ENCODE assay signal across 8 cellular contexts in genomic region chr4:2570551-2571222, GRCh38. TPM values are rescaled to one million over a fixed set of nuclear protein-coding genes. Genes with fewer than 3 reads are reported as not detected.
DNase-seq lines count a peak whose midpoint lies in the region; ATAC-seq and TF ChIP-seq lines count a peak whose summit lies in the region.

No MANE protein-coding gene starts in this region.

- H3K4me3 ChIP-seq in cardiac muscle cell (no peak overlapping the region), right cardiac atrium (ENCODE audit: low read length) (no peak overlapping the region), tibial nerve (no peak overlapping the region)
- no peak overlapping the region for H3K4me3 ChIP-seq in effector memory CD4-positive, alpha-beta T cell (ENCODE audit: insufficient read depth, low read depth, low read length, poor library complexity, severe bottlenecking)

- ATAC-seq in right cardiac atrium, result peak; percentile 36 to 80

- H3K9me3 ChIP-seq in cardiac muscle cell (ENCODE audit: low read depth), result no peaks in the 10 kb centered on the region
- no peaks in the 10 kb centered on the region for H3K9me3 ChIP-seq in right cardiac atrium (ENCODE audit: control insufficient read depth, low read length)
- no peaks in the 10 kb centered on the region for H3K9me3 ChIP-seq in effector memory CD4-positive, alpha-beta T cell (ENCODE audit: control insufficient read depth, low read length)
- no peaks in the 10 kb centered on the region for H3K9me3 ChIP-seq in tibial nerve

- WGBS in right cardiac atrium, result 60% methylated on average over 11 of the region's 11 CpGs
- WGBS in tibial nerve, 2 donors, result 54 to 57% methylated on average over 10 to 11 of the region's 11 CpGs

- H3K27ac ChIP-seq in cardiac muscle cell (peak overlapping the region; percentile 24), right cardiac atrium (ENCODE audit: low read length) (no peak overlapping the region), tibial nerve (peak overlapping the region in 1 of 4 donors; percentile 21)
- H3K27ac ChIP-seq in effector memory CD4-positive, alpha-beta T cell (ENCODE audit: insufficient read depth, low read length, poor library complexity, severe bottlenecking), result no peak overlapping the region

- peak in 1 of 2 donors; percentile 13 for TF ChIP-seq EP300 in tibial nerve (IDR thresholded peaks at IDR 0.05)

- H3K27me3 ChIP-seq in cardiac muscle cell (no peaks in the 10 kb centered on the region), right cardiac atrium (ENCODE audit: control insufficient read depth, insufficient read depth) (no peaks in the 10 kb centered on the region), tibial nerve (no peaks in the 10 kb centered on the region)
- H3K27me3 ChIP-seq in effector memory CD4-positive, alpha-beta T cell (replicated peaks; ENCODE audit: control insufficient read depth, insufficient read depth, low read length, poor library complexity, severe bottlenecking), result no peaks in the 10 kb centered on the region

- no peak for TF ChIP-seq CTCF in cardiac muscle cell (IDR thresholded peaks at IDR 0.05; ENCODE audit: low read depth, low read length)
- TF ChIP-seq CTCF in tibial nerve (IDR thresholded peaks at IDR 0.05), result no peak

- no peak for TF ChIP-seq POLR2A in tibial nerve (IDR thresholded peaks at IDR 0.05)

- intact Hi-C loops in cardiac septum (cut with DNase I) (no loop called here), right cardiac atrium (cut with DNase I) (no loop called here)

- H3K4me1 ChIP-seq in cardiac muscle cell (ENCODE audit: low read depth) (peaks cover 5% of the 10 kb centered on the region), right cardiac atrium (ENCODE audit: control insufficient read depth, insufficient read depth, low read length) (peaks cover 21% of the 10 kb centered on the region), tibial nerve (peaks cover 0 to 63% (median 27%) of the 10 kb centered on the region in 4 donors)
- H3K4me1 ChIP-seq in effector memory CD4-positive, alpha-beta T cell (ENCODE audit: control insufficient read depth, insufficient read depth, low read length, poor library complexity, severe bottlenecking), result no peaks in the 10 kb centered on the region

- peaks cover 3% of the 10 kb centered on the region for H3K36me3 ChIP-seq in cardiac muscle cell
- no peaks in the 10 kb centered on the region for H3K36me3 ChIP-seq in effector memory CD4-positive, alpha-beta T cell (ENCODE audit: control insufficient read depth, insufficient read depth, low read length)
- H3K36me3 ChIP-seq in tibial nerve, result peaks cover 0 to 3% (median 0%) of the 10 kb centered on the region in 3 donors

- DNase-seq in cardiac muscle cell (ENCODE audit: low read depth in 1 of 2, low spot score in 1 of 2) (no peak), cardiac septum (ENCODE audit: low spot score) (no peak), right cardiac atrium (no peak), tibial nerve (ENCODE audit: low spot score in 2 of 2) (no peak), NOMO-1 treated with DMSO at 0.1 percent for 48 hours (lab: John Stamatoyannopoulos, UW; ENCODE audit: unreplicated experiment) (no peak)
- DNase-seq in activated CD4-positive, alpha-beta T cell treated with anti-CD3 and anti-CD28 coated beads, Interleukin-2, amount 50 U/mL, for 4 hours, result peak; percentile 55 to 60
- peak; percentile 20 to 29 for DNase-seq in stimulated activated CD8-positive, alpha-beta memory T cell treated with anti-CD3 and anti-CD28 coated beads, Interleukin-7, amount 100 ng/mL, for 1 hour (ENCODE audit: low read depth in 2 of 2)
- DNase-seq in effector memory CD4-positive, alpha-beta T cell, result no peak

RNA-seq across cellular contexts. Expression of gene FAM193A, which starts 34.2 kb away (rescaled TPM):
- 17.3 and 34.0 TPM in 2 replicates for total RNA-seq in cardiac muscle cell
- polyA plus RNA-seq in cardiac muscle cell, result 12.0 and 23.4 TPM in 2 replicates
- total RNA-seq in cardiac septum, result 19.5 TPM
- total RNA-seq in right cardiac atrium, result 10 to 100 TPM; 16.9 to 19.2 (median 17.8) TPM
- 9.7 TPM for polyA plus RNA-seq in right cardiac atrium
- 10 to 100 TPM; 28.6 to 54.6 (median 36.0) TPM for total RNA-seq in tibial nerve

Comparison
In these comparisons a context has a peak if more than half of its experiments do, and no peak if none do; other contexts are left out.
1. DNase-seq: peak in activated CD4-positive, alpha-beta T cell treated with anti-CD3 and anti-CD28 coated beads, Interleukin-2, amount 50 U/mL, for 4 hours (2 of 2) and stimulated activated CD8-positive, alpha-beta memory T cell treated with anti-CD3 and anti-CD28 coated beads, Interleukin-7, amount 100 ng/mL, for 1 hour (2 of 2); none in cardiac muscle cell (0 of 2), cardiac septum (single experiment), right cardiac atrium (0 of 3), effector memory CD4-positive, alpha-beta T cell (0 of 3), tibial nerve (0 of 2) and NOMO-1 treated with DMSO at 0.1 percent for 48 hours (single experiment).